In the genomic region with DNA sequence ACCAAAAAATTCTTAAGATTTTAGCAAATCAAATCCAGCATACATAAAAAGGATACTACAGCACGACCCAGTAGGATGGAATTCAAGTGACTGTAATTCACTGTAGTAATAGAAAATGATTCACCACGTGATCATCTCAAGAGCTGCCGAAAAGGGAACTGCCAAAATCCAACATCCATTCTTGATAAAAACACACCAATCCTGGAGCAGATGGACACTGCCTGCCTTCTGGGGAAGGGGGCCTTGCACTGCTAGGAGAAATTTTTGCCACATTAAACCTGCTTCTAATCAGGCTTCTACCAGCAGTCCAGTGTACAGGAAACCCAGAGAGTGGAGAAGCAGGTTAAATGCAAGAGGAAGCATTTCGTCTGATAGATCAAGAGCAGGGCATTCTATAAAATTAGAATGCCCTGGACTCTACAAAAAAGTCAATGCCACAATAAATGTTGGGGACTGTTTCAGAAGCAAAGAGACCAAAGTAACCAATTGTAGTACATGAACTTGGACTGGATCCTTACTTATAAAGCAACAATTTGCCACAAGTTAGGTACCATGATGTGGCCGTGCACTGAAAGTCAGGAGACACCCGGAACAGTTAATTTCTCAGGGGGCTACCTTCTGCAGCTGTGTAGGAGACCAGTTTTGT, we compare ENCODE assay signal across 8 cellular contexts. TPM values are rescaled to one million over a fixed set of nuclear protein-coding genes. Genes with fewer than 3 reads are reported as not detected.
DNase-seq lines count a peak whose midpoint lies in the region; ATAC-seq and TF ChIP-seq lines count a peak whose summit lies in the region.
"Not testable (repeated sequence)": the region's sequence is repeated elsewhere in the genome, so short reads cannot be mapped to it uniquely, and the experiment has no call there.

No MANE protein-coding gene starts in this region.

- H3K9me3 ChIP-seq in PC-3 (ENCODE audit: low read length): not testable (repeated sequence)

- ATAC-seq in PC-3; activated CD8-positive, alpha-beta T cell treated with anti-CD3 and anti-CD28 coated beads for 36 hours; activated naive CD8-positive, alpha-beta T cell treated with anti-CD3 and anti-CD28 coated beads, Interleukin-2, amount 50 U/mL, for 24 hours; natural killer cell treated with Interleukin-12 subunit alpha and Interleukin-12 subunit beta and Interleukin-15 and Interleukin-18, amount 100 ng/mL, for 72 hours: not testable (repeated sequence)

- H3K4me3 Mint-ChIP-seq in HFFc6: peak overlapping the region; percentile 68
- H3K4me3 Mint-ChIP-seq in activated CD8-positive, alpha-beta T cell treated with anti-CD3 and anti-CD28 coated beads for 36 hours: peak overlapping the region; percentile 90
- peak overlapping the region; percentile 87 for H3K4me3 Mint-ChIP-seq in activated naive CD8-positive, alpha-beta T cell treated with anti-CD3 and anti-CD28 coated beads, Interleukin-2, amount 50 U/mL, for 24 hours
- H3K4me3 Mint-ChIP-seq in natural killer cell treated with Interleukin-12 subunit alpha and Interleukin-12 subunit beta and Interleukin-15 and Interleukin-18, amount 100 ng/mL, for 72 hours: peak overlapping the region; percentile 38
- peak overlapping the region; percentile 76 for H3K4me3 Mint-ChIP-seq in type B pancreatic cell

- not testable (repeated sequence) for H3K36me3 ChIP-seq in PC-3 (ENCODE audit: low read depth, low read length)

- H3K27ac ChIP-seq in PC-3 (ENCODE audit: low read length): not testable (repeated sequence)

- not testable (repeated sequence) for H2AFZ ChIP-seq in PC-3 (ENCODE audit: low read length)

- not testable (repeated sequence) for H3K27me3 ChIP-seq in PC-3 (ENCODE audit: low read length)

- H3K9me2 ChIP-seq in PC-3 (replicated peaks; ENCODE audit: low read length): not testable (repeated sequence)

- H3K4me3 ChIP-seq in PC-3 (ENCODE audit: low read length): not testable (repeated sequence)

- H3K27me3 Mint-ChIP-seq in HFFc6 (ENCODE audit: insufficient read depth); activated CD8-positive, alpha-beta T cell treated with anti-CD3 and anti-CD28 coated beads for 36 hours; activated naive CD8-positive, alpha-beta T cell treated with anti-CD3 and anti-CD28 coated beads, Interleukin-2, amount 50 U/mL, for 24 hours; natural killer cell treated with Interleukin-12 subunit alpha and Interleukin-12 subunit beta and Interleukin-15 and Interleukin-18, amount 100 ng/mL, for 72 hours; type B pancreatic cell: not testable (repeated sequence)

- not testable (repeated sequence) for H3K4me1 ChIP-seq in PC-3 (ENCODE audit: insufficient read depth, low read length)

- H3K79me2 ChIP-seq in PC-3 (ENCODE audit: low read length): peaks cover 40% of the 10 kb centered on the region

- DNase-seq in CD1c-positive myeloid dendritic cell (ENCODE audit: extremely low spot score) (peak; percentile 42), fibroblast of peridontal ligament (ENCODE audit: extremely low read depth) (peak; percentile 23)
- not testable (repeated sequence) for DNase-seq in HFFc6; PC-3; activated CD8-positive, alpha-beta T cell treated with anti-CD3 and anti-CD28 coated beads for 36 hours; activated naive CD8-positive, alpha-beta T cell treated with anti-CD3 and anti-CD28 coated beads, Interleukin-2, amount 50 U/mL, for 24 hours; type B pancreatic cell (ENCODE audit: extremely low spot score, unreplicated experiment)
- peak; percentile 20 for DNase-seq in natural killer cell treated with Interleukin-12 subunit alpha and Interleukin-12 subunit beta and Interleukin-15 and Interleukin-18, amount 100 ng/mL, for 72 hours (ENCODE audit: low spot score)

- H3K9ac ChIP-seq in PC-3 (ENCODE audit: low read length): not testable (repeated sequence)

- not testable (repeated sequence) for TF ChIP-seq CTCF in HFFc6 (IDR thresholded peaks at IDR 0.05); PC-3 (conservative IDR thresholded peaks at IDR 0.05; ENCODE audit: low read depth, low read length); activated CD8-positive, alpha-beta T cell treated with anti-CD3 and anti-CD28 coated beads for 36 hours (IDR thresholded peaks at IDR 0.05); type B pancreatic cell (conservative IDR thresholded peaks at IDR 0.05)

- CTCF ChIA-PET in PC-3 (lab: Charles Lee): not testable (repeated sequence)
- CTCF ChIA-PET in activated CD8-positive, alpha-beta T cell treated with anti-CD3 and anti-CD28 coated beads for 36 hours (lab: Charles Lee): interaction anchor here (0.6 to 2.5 kb wide), 12 partner anchors 17 to 161 kb away, joined by 3 to 7 read pairs (median 4); partner anchors contain the start of gene ZNF74

- intact Hi-C loops in PC-3 (cut with micrococcal nuclease); activated CD8-positive, alpha-beta T cell treated with anti-CD3 and anti-CD28 coated beads for 36 hours (cut with micrococcal nuclease): not testable (repeated sequence)

- H3F3A ChIP-seq in PC-3 (ENCODE audit: low read length, unreplicated experiment): not testable (repeated sequence)

- H3K4me2 ChIP-seq in PC-3 (ENCODE audit: low read length): peak overlapping the region; percentile 98

- POLR2A ChIA-PET in PC-3 (lab: Charles Lee; ENCODE audit: unreplicated experiment); activated CD8-positive, alpha-beta T cell treated with anti-CD3 and anti-CD28 coated beads for 36 hours (lab: Charles Lee): not testable (repeated sequence)

- TSS peak; percentile 30 for BruUV-seq in PC-3 (replicated peaks; lab: Mats Ljungman, UMichigan)

- not testable (repeated sequence) for H3K9me3 Mint-ChIP-seq in HFFc6; activated CD8-positive, alpha-beta T cell treated with anti-CD3 and anti-CD28 coated beads for 36 hours; activated naive CD8-positive, alpha-beta T cell treated with anti-CD3 and anti-CD28 coated beads, Interleukin-2, amount 50 U/mL, for 24 hours; natural killer cell treated with Interleukin-12 subunit alpha and Interleukin-12 subunit beta and Interleukin-15 and Interleukin-18, amount 100 ng/mL, for 72 hours; type B pancreatic cell

- H4K20me1 ChIP-seq in PC-3 (ENCODE audit: low read length): not testable (repeated sequence)

- H3K36me3 Mint-ChIP-seq in HFFc6 (ENCODE audit: low read depth); activated CD8-positive, alpha-beta T cell treated with anti-CD3 and anti-CD28 coated beads for 36 hours (ENCODE audit: low read depth); activated naive CD8-positive, alpha-beta T cell treated with anti-CD3 and anti-CD28 coated beads, Interleukin-2, amount 50 U/mL, for 24 hours (ENCODE audit: low read depth); natural killer cell treated with Interleukin-12 subunit alpha and Interleukin-12 subunit beta and Interleukin-15 and Interleukin-18, amount 100 ng/mL, for 72 hours; type B pancreatic cell: not testable (repeated sequence)

- peaks cover 36% of the 10 kb centered on the region for H3K4me1 Mint-ChIP-seq in HFFc6 (ENCODE audit: low read depth)
- peaks cover 38% of the 10 kb centered on the region for H3K4me1 Mint-ChIP-seq in activated CD8-positive, alpha-beta T cell treated with anti-CD3 and anti-CD28 coated beads for 36 hours (ENCODE audit: low read depth)
- peaks cover 45% of the 10 kb centered on the region for H3K4me1 Mint-ChIP-seq in activated naive CD8-positive, alpha-beta T cell treated with anti-CD3 and anti-CD28 coated beads, Interleukin-2, amount 50 U/mL, for 24 hours
- H3K4me1 Mint-ChIP-seq in natural killer cell treated with Interleukin-12 subunit alpha and Interleukin-12 subunit beta and Interleukin-15 and Interleukin-18, amount 100 ng/mL, for 72 hours (ENCODE audit: low read depth in 2 of 2): peaks cover 18 to 19% of the 10 kb centered on the region in 2 donors
- peaks cover 21% of the 10 kb centered on the region for H3K4me1 Mint-ChIP-seq in type B pancreatic cell (ENCODE audit: unreplicated experiment)

- H3K27ac Mint-ChIP-seq in HFFc6; activated CD8-positive, alpha-beta T cell treated with anti-CD3 and anti-CD28 coated beads for 36 hours; activated naive CD8-positive, alpha-beta T cell treated with anti-CD3 and anti-CD28 coated beads, Interleukin-2, amount 50 U/mL, for 24 hours; natural killer cell treated with Interleukin-12 subunit alpha and Interleukin-12 subunit beta and Interleukin-15 and Interleukin-18, amount 100 ng/mL, for 72 hours: not testable (repeated sequence)
- H3K27ac Mint-ChIP-seq in type B pancreatic cell: peak overlapping the region; percentile 62

RNA-seq across cellular contexts. Expression of gene DGCR6L, which starts 1.7 kb away (rescaled TPM):
- 10 to 100 TPM; 46.3 to 52.4 (median 48.4) TPM for total RNA-seq in HFFc6 (2021; fragmentation: NEBNext Ultra II Directional; extraction: Animal tissue kit (Norgen Biotek cat#: 25700))
- total RNA-seq in PC-3 (2014; rRNA removed) (78.1 and 84.8 TPM in 2 replicates), type B pancreatic cell (ENCODE audit: low replicate concordance) (35.9 and 46.6 TPM in 2 replicates)
- 10 to 100 TPM; 30.7 to 32.0 TPM for total RNA-seq in activated CD8-positive, alpha-beta T cell treated with anti-CD3 and anti-CD28 coated beads for 36 hours
- total RNA-seq in natural killer cell treated with Interleukin-12 subunit alpha and Interleukin-12 subunit beta and Interleukin-15 and Interleukin-18, amount 100 ng/mL, for 72 hours: 10 to 100 TPM; 18.7 to 27.2 TPM

RNA-seq across cellular contexts. Expression of gene RTN4R, which starts 50.0 kb away (rescaled TPM):
- total RNA-seq in HFFc6 (2021; fragmentation: NEBNext Ultra II Directional; extraction: Animal tissue kit (Norgen Biotek cat#: 25700)): under 1 TPM; 0.14 to 0.85 (median 0.35) TPM
- 10.4 and 12.2 TPM in 2 replicates for total RNA-seq in PC-3 (2014; rRNA removed)
- total RNA-seq in activated CD8-positive, alpha-beta T cell treated with anti-CD3 and anti-CD28 coated beads for 36 hours: 1 to 10 TPM; 2.8 to 3.7 TPM
- total RNA-seq in natural killer cell treated with Interleukin-12 subunit alpha and Interleukin-12 subunit beta and Interleukin-15 and Interleukin-18, amount 100 ng/mL, for 72 hours: under 1 TPM; 0.48 to 0.78 TPM
- 9.0 and 12.8 TPM in 2 replicates for total RNA-seq in type B pancreatic cell (ENCODE audit: low replicate concordance)

Comparison
In these comparisons a context has a peak if more than half of its experiments do, and no peak if none do; other contexts are left out.
1. H3K4me3 Mint-ChIP-seq: peak in every context shown above with its lines; median percentile 90 in activated CD8-positive, alpha-beta T cell treated with anti-CD3 and anti-CD28 coated beads for 36 hours; 87 in activated naive CD8-positive, alpha-beta T cell treated with anti-CD3 and anti-CD28 coated beads, Interleukin-2, amount 50 U/mL, for 24 hours; 76 in type B pancreatic cell; 68 in HFFc6; 38 in natural killer cell treated with Interleukin-12 subunit alpha and Interleukin-12 subunit beta and Interleukin-15 and Interleukin-18, amount 100 ng/mL, for 72 hours.